11 cellular contexts compared by ENCODE assay signal in the genomic region with DNA sequence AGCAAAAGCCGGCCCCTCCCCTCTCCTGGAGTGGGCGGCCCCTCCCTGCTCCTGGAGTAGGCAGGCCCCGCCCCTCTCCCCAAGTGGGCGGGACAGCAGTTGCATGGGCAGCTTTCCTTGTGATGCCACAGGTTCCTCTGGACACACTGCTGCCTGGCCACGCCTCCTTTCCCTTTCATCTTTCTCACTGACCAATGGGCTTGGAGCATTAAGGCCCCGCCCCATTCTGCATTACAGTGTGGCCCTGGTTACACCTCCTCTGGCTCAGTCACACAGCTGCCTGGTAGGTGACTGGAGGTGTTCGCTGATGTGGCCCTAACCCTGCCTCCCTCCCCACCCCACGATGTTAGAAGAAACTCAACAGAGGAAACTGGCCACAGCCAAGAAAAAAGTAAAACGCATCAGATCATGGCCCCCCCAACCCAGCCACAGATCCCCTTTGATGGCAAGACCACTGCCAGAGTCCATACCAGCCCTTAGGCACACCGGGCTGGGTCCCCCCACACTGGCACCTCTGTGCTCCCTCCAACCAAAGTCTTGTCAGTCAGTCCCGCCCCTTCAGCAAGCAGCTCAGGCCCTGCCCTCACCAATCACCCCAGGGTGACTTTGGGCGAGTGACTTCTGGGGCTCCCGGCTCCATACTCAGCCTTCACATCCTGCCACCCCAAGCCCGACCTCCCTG.
A peak's percentile ranks its signal among the peaks of the same experiment; 100 is the strongest.
DNase-seq lines count a peak whose midpoint lies in the region; ATAC-seq lines count a peak whose summit lies in the region.
"Had no signal": no experiment of that assay in that cellular context is flagged by ENCODE, and none has a peak within 500 bp of the region (broad histone marks: within the 10 kb centered on the region; RNA-seq: fewer than 3 reads in every experiment).

No MANE protein-coding gene starts in this region.

- peak; percentile 49 for DNase-seq in NCI-H2029 (lab: John Stamatoyannopoulos, UW)
- no peak for DNase-seq in NCI-H2029 treated with DMSO at 0.1 percent for 48 hours (lab: John Stamatoyannopoulos, UW)
- DNase-seq in HAP-1 (ENCODE audit: low spot score in 2 of 2), result peak; percentile 39 to 91
- DNase-seq in SHP77 treated with DMSO at 0.1 percent for 48 hours (lab: John Stamatoyannopoulos, UW), result peak; percentile 81
- DNase-seq in iPS-NIHi11 (ENCODE audit: low spot score), result peak; percentile 92
- DNase-seq in occipital lobe (lab: John Stamatoyannopoulos, UW), result no peak
- DNase-seq in NCI-H2081 treated with DMSO at 0.1 percent for 48 hours (lab: John Stamatoyannopoulos, UW), result no peak
- DNase-seq in stimulated activated effector memory CD8-positive, alpha-beta T cell treated with anti-CD3 and anti-CD28 coated beads, Interleukin-12 subunit alpha, Interleukin-12 subunit beta, amount 100 ng/mL, for 72 hours (ENCODE audit: low spot score in 2 of 2), result no peak

- no peaks in the 10 kb centered on the region for H3K36me3 Mint-ChIP-seq in stimulated activated effector memory CD8-positive, alpha-beta T cell treated with anti-CD3 and anti-CD28 coated beads, Interleukin-12 subunit alpha, Interleukin-12 subunit beta, amount 100 ng/mL, for 72 hours

- H3K9me3 Mint-ChIP-seq in stimulated activated effector memory CD8-positive, alpha-beta T cell treated with anti-CD3 and anti-CD28 coated beads, Interleukin-12 subunit alpha, Interleukin-12 subunit beta, amount 100 ng/mL, for 72 hours, result no peaks in the 10 kb centered on the region
- H3K9me3 Mint-ChIP-seq: central memory CD8-positive, alpha-beta T cell had no signal

- H3K36me3 ChIP-seq in HAP-1 (replicated peaks), result no peaks in the 10 kb centered on the region
- H3K36me3 ChIP-seq: neutrophil had no signal

- in situ Hi-C loops in HAP-1 (cut with MboI; ENCODE audit: low sequenced_read_pairs), result no loop called here

- H3K27ac Mint-ChIP-seq in stimulated activated effector memory CD8-positive, alpha-beta T cell treated with anti-CD3 and anti-CD28 coated beads, Interleukin-12 subunit alpha, Interleukin-12 subunit beta, amount 100 ng/mL, for 72 hours, result no peak overlapping the region

- H3K4me1 Mint-ChIP-seq in stimulated activated effector memory CD8-positive, alpha-beta T cell treated with anti-CD3 and anti-CD28 coated beads, Interleukin-12 subunit alpha, Interleukin-12 subunit beta, amount 100 ng/mL, for 72 hours, result peaks cover 9% of the 10 kb centered on the region
- H3K4me1 Mint-ChIP-seq: central memory CD8-positive, alpha-beta T cell had no signal

- H3K9me3 ChIP-seq in HAP-1, result no peaks in the 10 kb centered on the region
- H3K9me3 ChIP-seq: neutrophil had no signal

- H3K27me3 ChIP-seq in HAP-1 (ENCODE audit: low read depth), result peaks cover 7% of the 10 kb centered on the region

- no peak overlapping the region for H3K4me3 Mint-ChIP-seq in stimulated activated effector memory CD8-positive, alpha-beta T cell treated with anti-CD3 and anti-CD28 coated beads, Interleukin-12 subunit alpha, Interleukin-12 subunit beta, amount 100 ng/mL, for 72 hours
- H3K4me3 Mint-ChIP-seq: central memory CD8-positive, alpha-beta T cell had no signal

- H3K4me3 ChIP-seq in HAP-1, result no peak overlapping the region

- H3K4me1 ChIP-seq in HAP-1, result no peaks in the 10 kb centered on the region

- ATAC-seq in stimulated activated effector memory CD8-positive, alpha-beta T cell treated with anti-CD3 and anti-CD28 coated beads, Interleukin-12 subunit alpha, Interleukin-12 subunit beta, amount 100 ng/mL, for 72 hours, result no peak
- ATAC-seq: activated CD4-positive, CD25-positive, alpha-beta regulatory T cell treated with anti-CD3 and anti-CD28 coated beads, Interleukin-2, amount 50 U/mL, for 24 hours had no signal

Comparison
In these comparisons a context has a peak if more than half of its experiments do, and no peak if none do; other contexts are left out.
1. DNase-seq: peak in NCI-H2029 (single experiment), HAP-1 (2 of 2), SHP77 treated with DMSO at 0.1 percent for 48 hours (single experiment) and iPS-NIHi11 (single experiment); none in NCI-H2029 treated with DMSO at 0.1 percent for 48 hours (single experiment), occipital lobe (single experiment), NCI-H2081 treated with DMSO at 0.1 percent for 48 hours (single experiment) and stimulated activated effector memory CD8-positive, alpha-beta T cell treated with anti-CD3 and anti-CD28 coated beads, Interleukin-12 subunit alpha, Interleukin-12 subunit beta, amount 100 ng/mL, for 72 hours (0 of 2).